1 cellular context compared by ENCODE assay signal in genomic region chr1:183480971-183481431, GRCh38.
TF ChIP-seq lines count a peak whose summit lies in the region.

No MANE protein-coding gene starts in this region.

TF ChIP-seq in GM12878, 131 proteins besides CTCF, POLR2A, EP300 and RAD21 (continued from another document):
- TF ChIP-seq BCLAF1 (IDR thresholded peaks at IDR 0.05), result no peak
- no peak for TF ChIP-seq STAT3 (IDR thresholded peaks at IDR 0.05; ENCODE audit: low read depth, low read length)
- peak; percentile 86 for TF ChIP-seq DPF2 (IDR thresholded peaks at IDR 0.05)
- no peak for TF ChIP-seq PRDM15 (CRISPR knock-in tag; IDR thresholded peaks at IDR 0.05)
- TF ChIP-seq ZNF24 (IDR thresholded peaks at IDR 0.05), result peak; percentile 24; the same call in 1 of the 2 replicates
- TF ChIP-seq ZBTB11 (CRISPR knock-in tag; IDR thresholded peaks at IDR 0.05), result no peak
- TF ChIP-seq RAD51 (IDR thresholded peaks at IDR 0.05), result peak; percentile 48; the same call in 1 of the 2 replicates
- no peak for TF ChIP-seq FOXM1 (IDR thresholded peaks at IDR 0.05; ENCODE audit: low read depth, low read length)
- 0 out of 2 replicates have a peak, but pooled peaks have one; percentile 6 for TF ChIP-seq MEF2A (IDR thresholded peaks at IDR 0.05; ENCODE audit: insufficient read depth, low read depth, low read length)
- peak; percentile 46 to 51; a peak in 2 of 4 replicates for TF ChIP-seq IKZF2 (IDR thresholded peaks at IDR 0.05)
- TF ChIP-seq SKIL (IDR thresholded peaks at IDR 0.05; ENCODE audit: low read depth, poor library complexity, severe bottlenecking), result peak; percentile 35
- no peak for TF ChIP-seq SMAD1 (IDR thresholded peaks at IDR 0.05; ENCODE audit: low read depth, partially characterized antibody)
- peak; percentile 74 for TF ChIP-seq NFIC (IDR thresholded peaks at IDR 0.05; ENCODE audit: low read depth, low read length)
- 0 out of 2 replicates have a peak, but pooled peaks have one; percentile 19 for TF ChIP-seq ATF2 (IDR thresholded peaks at IDR 0.05; ENCODE audit: low read length)
- TF ChIP-seq SP1 (IDR thresholded peaks at IDR 0.05; ENCODE audit: low read depth, low read length), result no peak
- peak; percentile 48; the same call in 1 of the 2 replicates for TF ChIP-seq EED (IDR thresholded peaks at IDR 0.05; ENCODE audit: low read depth)
- TF ChIP-seq ATF7 (IDR thresholded peaks at IDR 0.05; ENCODE audit: low read depth), result peak; percentile 25; the same call in 1 of the 2 replicates
- peak; percentile 82 for TF ChIP-seq MTA2 (IDR thresholded peaks at IDR 0.05; ENCODE audit: low read depth)
- 0 out of 2 replicates have a peak, but pooled peaks have one; percentile 21 for TF ChIP-seq JUNB (IDR thresholded peaks at IDR 0.05)
- peak; percentile 48; the same call in 1 of the 2 replicates for TF ChIP-seq RELB (IDR thresholded peaks at IDR 0.05; ENCODE audit: low read depth)
- TF ChIP-seq ETV6 (conservative IDR thresholded peaks at IDR 0.05 in 1 of 2, IDR thresholded peaks at IDR 0.05 in 1 of 2; ENCODE audit: borderline replicate concordance in 1 of 2, low read depth in 1 of 2), result no peak; a peak in 1 of 4 replicates
- TF ChIP-seq PBX3 (IDR thresholded peaks at IDR 0.05; ENCODE audit: insufficient replicate concordance, low read depth, low read length), result peak; percentile 60
- peak; percentile 81 for TF ChIP-seq PKNOX1 (IDR thresholded peaks at IDR 0.05)
- peak; percentile 91 for TF ChIP-seq SPI1 (IDR thresholded peaks at IDR 0.05; ENCODE audit: borderline replicate concordance, insufficient read depth, low read depth, low read length)
- TF ChIP-seq HDGF (IDR thresholded peaks at IDR 0.05), result 0 out of 2 replicates have a peak, but pooled peaks have one; percentile 35
TF ChIP-seq in GM12878: peak in this region for 19.
